Comparison of ENCODE assay signal across 21 cellular contexts in the genomic region with DNA sequence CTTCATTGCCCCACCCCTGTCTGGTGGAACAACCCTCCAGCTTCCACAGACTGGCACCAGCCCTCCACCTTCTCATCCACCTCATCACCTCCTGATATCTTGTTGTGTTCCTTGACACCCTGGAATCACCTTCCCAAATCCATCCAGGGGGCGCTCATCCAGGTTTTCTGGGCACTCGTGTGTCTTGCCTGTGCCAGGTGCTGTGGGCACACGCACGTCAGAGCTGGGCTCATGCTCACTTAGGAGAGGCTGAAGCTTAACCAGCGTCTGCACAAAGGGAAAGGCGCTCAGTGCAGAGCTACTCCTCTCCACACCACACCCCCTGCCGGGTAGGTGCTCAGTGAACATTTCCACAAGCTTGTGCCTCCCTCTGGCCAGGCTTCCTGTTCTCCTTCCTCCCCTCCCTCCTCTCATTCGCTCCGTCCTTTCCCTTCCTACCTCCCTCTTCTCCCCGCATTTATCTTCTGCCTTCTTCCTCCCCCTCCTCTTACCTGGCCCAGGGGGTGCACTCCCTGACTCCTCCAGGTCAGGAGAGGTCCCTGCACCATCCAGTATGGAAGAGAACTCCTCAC. TPM values are rescaled to one million over a fixed set of nuclear protein-coding genes. Genes with fewer than 3 reads are reported as not detected.
DNase-seq lines count a peak whose midpoint lies in the region; TF ChIP-seq lines count a peak whose summit lies in the region.
"Had no signal": no experiment of that assay in that cellular context is flagged by ENCODE, and none has a peak within 500 bp of the region (broad histone marks: within the 10 kb centered on the region; RNA-seq: fewer than 3 reads in every experiment).

No MANE protein-coding gene starts in this region.

- H3K27me3 Mint-ChIP-seq in nephron progenitor cell (ENCODE audit: low read depth, poor library complexity): peaks cover 50% of the 10 kb centered on the region

- no peaks in the 10 kb centered on the region for H3K36me3 Mint-ChIP-seq in nephron progenitor cell (ENCODE audit: low read depth)
- H3K36me3 Mint-ChIP-seq: CD4-positive, CD25-positive, alpha-beta regulatory T cell; stimulated activated effector memory CD8-positive, alpha-beta T cell treated with anti-CD3 and anti-CD28 coated beads, Interleukin-12 subunit alpha, Interleukin-12 subunit beta, amount 100 ng/mL, for 72 hours had no signal

- peak; percentile 3 for DNase-seq in NCI-H1105 treated with DMSO at 0.1 percent for 48 hours (lab: John Stamatoyannopoulos, UW)
- DNase-seq in NCI-H1105 (lab: John Stamatoyannopoulos, UW): no peak
- DNase-seq in SK-MEL-5 (ENCODE audit: low read depth, low spot score): peak; percentile 45
- no peak for DNase-seq in nephron progenitor cell
- no peak for DNase-seq in spleen
- no peak for DNase-seq in tibial nerve (ENCODE audit: low spot score in 2 of 2)
- DNase-seq in stimulated activated CD4-positive, alpha-beta T cell treated with anti-CD3 and anti-CD28 coated beads, Interleukin-4, amount 100 ng/mL, for 1 hour: no peak
- DNase-seq: CD4-positive, CD25-positive, alpha-beta regulatory T cell; central memory CD4-positive, alpha-beta T cell; foreskin melanocyte; Kasumi-1; left lung; NCI-H2081 treated with DMSO at 0.1 percent for 48 hours; pancreas; T-helper 2 cell; tibial artery had no signal

- H3K4me1 Mint-ChIP-seq in nephron progenitor cell: peaks cover 12% of the 10 kb centered on the region
- H3K4me1 Mint-ChIP-seq: stimulated activated effector memory CD8-positive, alpha-beta T cell treated with anti-CD3 and anti-CD28 coated beads, Interleukin-12 subunit alpha, Interleukin-12 subunit beta, amount 100 ng/mL, for 72 hours had no signal

- peaks cover 0 to 62% (median 23%) of the 10 kb centered on the region in 7 donors for H3K27me3 ChIP-seq in spleen (replicated peaks in 1 of 7)
- peaks cover 0 to 29% of the 10 kb centered on the region in 2 donors for H3K27me3 ChIP-seq in tibial nerve

- in situ Hi-C loops in SK-MEL-5 (cut with HindIII; ENCODE audit: low pct_unique_long_range_greater_than_20kb, low sequenced_read_pairs): no loop called here

- H3K27ac Mint-ChIP-seq in nephron progenitor cell: peak overlapping the region; percentile 53
- H3K27ac Mint-ChIP-seq: activated T-helper 2 cell treated with anti-CD3 and anti-CD28 coated beads, Interferon-gamma antibody, Interleukin-2, Interleukin-4, amounts not matched to agents 10 μg/mL and 5 μg/mL and 100 μg/mL, durations not matched to agents 14 hours and 24 hours and 36 hours; stimulated activated effector memory CD8-positive, alpha-beta T cell treated with anti-CD3 and anti-CD28 coated beads, Interleukin-12 subunit alpha, Interleukin-12 subunit beta, amount 100 ng/mL, for 72 hours had no signal

- intact Hi-C loops in spleen (cut with DNase I; ENCODE audit: low total_unique reads): no loop called here

- CTCF ChIA-PET in HEK293 (lab: Yijun Ruan, JAX): interaction anchor here (0.8 to 1.1 kb wide), 4 partner anchors 17 to 73 kb away, joined by 3 to 6 read pairs (median 4); no protein-coding TSS in a partner anchor

- H3K27ac ChIP-seq in HEK293 (ENCODE audit: extremely low read depth, low read depth, low read length): no peak overlapping the region
- no peak overlapping the region for H3K27ac ChIP-seq in spleen
- no peak overlapping the region for H3K27ac ChIP-seq in tibial nerve
- H3K27ac ChIP-seq: left lung, pancreas, tibial artery had no signal

- no peak for TF ChIP-seq EP300 in tibial nerve (IDR thresholded peaks at IDR 0.05)

- H3K36me3 ChIP-seq in HEK293 (ENCODE audit: control insufficient read depth in 2 of 2, insufficient read depth in 1 of 2, low read length in 2 of 2): no peaks in the 10 kb centered on the region
- no peaks in the 10 kb centered on the region for H3K36me3 ChIP-seq in spleen
- no peaks in the 10 kb centered on the region for H3K36me3 ChIP-seq in tibial nerve
- H3K36me3 ChIP-seq: adrenal gland, left lung, pancreas, tibial artery had no signal

- H3K4me1 ChIP-seq in HEK293 (ENCODE audit: control insufficient read depth, insufficient read depth, low read length) (no peaks in the 10 kb centered on the region), spleen (peaks cover 0 to 10% (median 4%) of the 10 kb centered on the region in 6 donors), tibial nerve (peaks cover 0 to 11% (median 0%) of the 10 kb centered on the region in 4 donors)
- H3K4me1 ChIP-seq: adrenal gland, left lung, pancreas had no signal

- no peaks in the 10 kb centered on the region for H3K9me3 Mint-ChIP-seq in nephron progenitor cell
- H3K9me3 Mint-ChIP-seq: activated T-helper 2 cell treated with anti-CD3 and anti-CD28 coated beads, Interferon-gamma antibody, Interleukin-2, Interleukin-4, amounts not matched to agents 10 μg/mL and 5 μg/mL and 100 μg/mL, durations not matched to agents 14 hours and 24 hours and 36 hours; stimulated activated effector memory CD8-positive, alpha-beta T cell treated with anti-CD3 and anti-CD28 coated beads, Interleukin-12 subunit alpha, Interleukin-12 subunit beta, amount 100 ng/mL, for 72 hours had no signal

- TF ChIP-seq POLR2A in spleen (IDR thresholded peaks at IDR 0.05) (no peak), tibial nerve (IDR thresholded peaks at IDR 0.05) (no peak)

- no peak overlapping the region for H3K4me3 Mint-ChIP-seq in nephron progenitor cell
- H3K4me3 Mint-ChIP-seq: stimulated activated effector memory CD8-positive, alpha-beta T cell treated with anti-CD3 and anti-CD28 coated beads, Interleukin-12 subunit alpha, Interleukin-12 subunit beta, amount 100 ng/mL, for 72 hours had no signal

- no peaks in the 10 kb centered on the region for H3K9me3 ChIP-seq in HEK293 (ENCODE audit: control insufficient read depth, insufficient read depth, low read depth, low read length)
- H3K9me3 ChIP-seq in spleen: no peaks in the 10 kb centered on the region
- H3K9me3 ChIP-seq in tibial nerve: no peaks in the 10 kb centered on the region
- H3K9me3 ChIP-seq: adrenal gland, left lung, pancreas, tibial artery had no signal

- WGBS in spleen, 5 donors: 56 to 69% (median 66%) methylated on average over 10 of the region's 10 CpGs
- WGBS in tibial nerve, 2 donors: 66 to 73% methylated on average over 10 of the region's 10 CpGs

- no peak overlapping the region for H3K4me3 ChIP-seq in HEK293 (ENCODE audit: low read depth, low read length)
- no peak overlapping the region for H3K4me3 ChIP-seq in spleen
- H3K4me3 ChIP-seq in tibial nerve: no peak overlapping the region
- H3K4me3 ChIP-seq: adrenal gland, GM12878, left lung, pancreas, tibial artery had no signal

- POLR2A ChIA-PET in HEK293 (lab: Yijun Ruan, JAX): no interaction called here

- no peak for TF ChIP-seq CTCF in HEK293 (tag by site-specific recombination; IDR thresholded peaks at IDR 0.05)
- no peak for TF ChIP-seq CTCF in nephron progenitor cell (IDR thresholded peaks at IDR 0.05)
- TF ChIP-seq CTCF in spleen (IDR thresholded peaks at IDR 0.05 in 8 of 11, conservative IDR thresholded peaks at IDR 0.05 in 3 of 11): no peak
- TF ChIP-seq CTCF in tibial nerve (IDR thresholded peaks at IDR 0.05): no peak

TF ChIP-seq in HEK293, 187 proteins besides CTCF, POLR2A, EP300 and RAD21:
- peak; percentile 85; the same call in 1 of the 2 replicates for TF ChIP-seq ZSCAN16 (tag by site-specific recombination; IDR thresholded peaks at IDR 0.05)
- TF ChIP-seq KLF8 (tag by site-specific recombination; IDR thresholded peaks at IDR 0.05): no peak
TF ChIP-seq in HEK293: peak in this region for 1.

RNA-seq across cellular contexts. Expression of a gene that starts 4.8 kb away (rescaled TPM):
- total RNA-seq in SK-MEL-5 (2014; rRNA removed; shearing (Covaris generic)): not detected in 2 replicates
- 0.08 TPM in 1 of 2 replicates, not detected in the other for polyA plus RNA-seq in SK-MEL-5 (2015; cell fraction: cytosol; rRNA removed)
- not detected in 2 replicates for polyA plus RNA-seq in SK-MEL-5 (2015; cell fraction: nucleus; rRNA removed)
- total RNA-seq in spleen (1 to 10 TPM in 4 of 7 donors, under 1 TPM in 3; 0.43 to 5.6 (median 1.0) TPM), tibial nerve (1 to 10 TPM in 2 of 4 donors, under 1 TPM in 2; under 0.01 to 2.7 (median 1.0) TPM)
- polyA plus RNA-seq in spleen: under 1 TPM; 0.04 to 0.13 (median 0.06) TPM
- total RNA-seq: activated T-helper 2 cell treated with anti-CD3 and anti-CD28 coated beads, Interferon-gamma antibody, Interleukin-2, Interleukin-4, amounts not matched to agents 10 μg/mL and 5 μg/mL and 100 μg/mL, durations not matched to agents 14 hours and 24 hours and 36 hours; CD4-positive, CD25-positive, alpha-beta regulatory T cell; GM12878 had no signal
- polyA plus RNA-seq: CD4-positive, CD25-positive, alpha-beta regulatory T cell; GM12878 had no signal

Comparison
In these comparisons a context has a peak if more than half of its experiments do, and no peak if none do; other contexts are left out.
1. DNase-seq: peak in NCI-H1105 treated with DMSO at 0.1 percent for 48 hours (single experiment) and SK-MEL-5 (single experiment); none in NCI-H1105 (single experiment), nephron progenitor cell (single experiment), spleen (single experiment), tibial nerve (0 of 2) and stimulated activated CD4-positive, alpha-beta T cell treated with anti-CD3 and anti-CD28 coated beads, Interleukin-4, amount 100 ng/mL, for 1 hour (single experiment).